24 cellular contexts compared by ENCODE assay signal in genomic region chr10:35561670-35562069, GRCh38. TPM values are rescaled to one million over a fixed set of nuclear protein-coding genes. Genes with fewer than 3 reads are reported as not detected.
A peak's percentile ranks its signal among the peaks of the same experiment; 100 is the strongest.
DNase-seq lines count a peak whose midpoint lies in the region; ATAC-seq, FAIRE-seq and TF ChIP-seq lines count a peak whose summit lies in the region.
"Had no signal": no experiment of that assay in that cellular context is flagged by ENCODE, and none has a peak within 500 bp of the region (broad histone marks: within the 10 kb centered on the region; RNA-seq: fewer than 3 reads in every experiment).

No MANE protein-coding gene starts in this region.

- H3K4me3 Mint-ChIP-seq in natural killer cell treated with Interleukin-12 subunit alpha and Interleukin-12 subunit beta and Interleukin-15 and Interleukin-18, amount 100 ng/mL, for 72 hours, result no peak overlapping the region
- H3K4me3 Mint-ChIP-seq: activated CD8-positive, alpha-beta T cell treated with anti-CD3 and anti-CD28 coated beads for 36 hours; CD8-positive, alpha-beta memory T cell; central memory CD8-positive, alpha-beta T cell had no signal

- H3K27me3 ChIP-seq in bronchial epithelial cell (ENCODE audit: control insufficient read depth, insufficient read depth, low read length) (no peaks in the 10 kb centered on the region), right atrium auricular region (no peaks in the 10 kb centered on the region), adrenal gland (no peaks in the 10 kb centered on the region)
- H3K27me3 ChIP-seq: spleen had no signal

- no peak for TF ChIP-seq POLR2A in adrenal gland (IDR thresholded peaks at IDR 0.05)

- H3K27ac ChIP-seq in right atrium auricular region, result peak overlapping the region; percentile 15 to 39
- no peak overlapping the region for H3K27ac ChIP-seq in adrenal gland
- H3K27ac ChIP-seq: lower lobe of right lung had no signal

- H3K4me3 ChIP-seq in bronchial epithelial cell (ENCODE audit: low read depth, low read length) (no peak overlapping the region), right atrium auricular region (no peak overlapping the region), adrenal gland (no peak overlapping the region)
- H3K4me3 ChIP-seq: HAP-1, lower lobe of right lung, spleen had no signal

- ATAC-seq in HG02938 (IDR thresholded peaks at IDR 0.05; ENCODE audit: unreplicated experiment), result no peak
- no peak for ATAC-seq in natural killer cell treated with Interleukin-12 subunit alpha and Interleukin-12 subunit beta and Interleukin-15 and Interleukin-18, amount 100 ng/mL, for 72 hours
- ATAC-seq: activated CD8-positive, alpha-beta T cell treated with anti-CD3 and anti-CD28 coated beads for 36 hours; lower lobe of right lung had no signal

- no peak overlapping the region for H3K27ac Mint-ChIP-seq in natural killer cell treated with Interleukin-12 subunit alpha and Interleukin-12 subunit beta and Interleukin-15 and Interleukin-18, amount 100 ng/mL, for 72 hours
- H3K27ac Mint-ChIP-seq: activated CD8-positive, alpha-beta T cell treated with anti-CD3 and anti-CD28 coated beads for 36 hours had no signal

- peaks cover 0 to 52% of the 10 kb centered on the region in 2 donors for H3K4me1 ChIP-seq in right atrium auricular region
- peaks cover 4 to 16% of the 10 kb centered on the region in 2 donors for H3K4me1 ChIP-seq in adrenal gland (replicated peaks in 1 of 2)
- H3K4me1 ChIP-seq: HAP-1 had no signal

- H3K4me1 Mint-ChIP-seq in natural killer cell treated with Interleukin-12 subunit alpha and Interleukin-12 subunit beta and Interleukin-15 and Interleukin-18, amount 100 ng/mL, for 72 hours (ENCODE audit: low read depth in 2 of 2), result peaks cover 4 to 9% of the 10 kb centered on the region in 2 donors

- FAIRE-seq in bronchial epithelial cell (lab: Jason Lieb, UNC), result peak; percentile 47
- FAIRE-seq: GM12892 had no signal

- no peaks in the 10 kb centered on the region for H3K9me3 Mint-ChIP-seq in natural killer cell treated with Interleukin-12 subunit alpha and Interleukin-12 subunit beta and Interleukin-15 and Interleukin-18, amount 100 ng/mL, for 72 hours
- H3K9me3 Mint-ChIP-seq: activated CD8-positive, alpha-beta T cell treated with anti-CD3 and anti-CD28 coated beads for 36 hours; CD8-positive, alpha-beta memory T cell; central memory CD8-positive, alpha-beta T cell had no signal

- H3K27me3 Mint-ChIP-seq in natural killer cell treated with Interleukin-12 subunit alpha and Interleukin-12 subunit beta and Interleukin-15 and Interleukin-18, amount 100 ng/mL, for 72 hours, result no peaks in the 10 kb centered on the region
- H3K27me3 Mint-ChIP-seq: activated CD8-positive, alpha-beta T cell treated with anti-CD3 and anti-CD28 coated beads for 36 hours; CD8-positive, alpha-beta memory T cell; central memory CD8-positive, alpha-beta T cell; progenitor cell of endocrine pancreas had no signal

- H3K9me3 ChIP-seq in right atrium auricular region (no peaks in the 10 kb centered on the region), adrenal gland (replicated peaks in 1 of 3) (no peaks in the 10 kb centered on the region)
- H3K9me3 ChIP-seq: HAP-1, lower lobe of right lung, spleen had no signal

- DNase-seq in C1 segment of cervical spinal cord (lab: John Stamatoyannopoulos, UW) (peak in 8 of 14 donors; percentile 13 to 43 (median 33)), bronchial epithelial cell (ENCODE audit: low read depth) (no peak), right atrium auricular region (ENCODE audit: low spot score) (no peak), pons (ENCODE audit: low spot score) (peak; percentile 80), NCI-H345 (lab: John Stamatoyannopoulos, UW) (no peak), adrenal gland (no peak)
- no peak for DNase-seq in natural killer cell treated with Interleukin-12 subunit alpha and Interleukin-12 subunit beta and Interleukin-15 and Interleukin-18, amount 100 ng/mL, for 72 hours (ENCODE audit: low spot score)
- DNase-seq: activated CD8-positive, alpha-beta T cell treated with anti-CD3 and anti-CD28 coated beads for 36 hours; CD8-positive, alpha-beta memory T cell; DMS79; effector CD8-positive, alpha-beta T cell; Karpas-422; lower lobe of right lung; NCI-H1092; NCI-H2081; spleen; SW 1271 had no signal

- peaks cover 4% of the 10 kb centered on the region for H3K36me3 ChIP-seq in bronchial epithelial cell (ENCODE audit: control insufficient read depth, insufficient read depth, low read length)
- no peaks in the 10 kb centered on the region for H3K36me3 ChIP-seq in right atrium auricular region
- peaks cover 0 to 7% of the 10 kb centered on the region in 2 donors for H3K36me3 ChIP-seq in adrenal gland (replicated peaks in 1 of 2)
- H3K36me3 ChIP-seq: HAP-1 had no signal

- 93 to 97% (median 94%) methylated on average over 5 of the region's 5 CpGs for WGBS in adrenal gland, 4 donors

- intact Hi-C loops in adrenal gland (cut with DNase I), result loop anchor here in 1 of 2 donors (10.0 kb wide), 1 partner anchor 447 kb away; no protein-coding TSS in a partner anchor

- H3K36me3 Mint-ChIP-seq in natural killer cell treated with Interleukin-12 subunit alpha and Interleukin-12 subunit beta and Interleukin-15 and Interleukin-18, amount 100 ng/mL, for 72 hours, result no peaks in the 10 kb centered on the region

- TF ChIP-seq CTCF in bronchial epithelial cell (IDR thresholded peaks at IDR 0.05; ENCODE audit: insufficient read depth, low read length, severe bottlenecking) (no peak), right atrium auricular region (IDR thresholded peaks at IDR 0.05) (no peak), adrenal gland (IDR thresholded peaks at IDR 0.05) (no peak)

RNA-seq across cellular contexts. Expression of gene GJD4, which starts 43.5 kb away (rescaled TPM):
- total RNA-seq in bronchial epithelial cell (not detected in 2 replicates), right atrium auricular region (not detected), adrenal gland (not detected)
- total RNA-seq in natural killer cell treated with Interleukin-12 subunit alpha and Interleukin-12 subunit beta and Interleukin-15 and Interleukin-18, amount 100 ng/mL, for 72 hours, result not detected
- not detected for polyA plus RNA-seq in adrenal gland
- total RNA-seq: activated CD8-positive, alpha-beta T cell treated with anti-CD3 and anti-CD28 coated beads for 36 hours; CD8-positive, alpha-beta memory T cell; HT1080; lower lobe of right lung; NCI-H460; spleen had no signal
- polyA plus RNA-seq: CD8-positive, alpha-beta memory T cell had no signal

Comparison
In these comparisons a context has a peak if more than half of its experiments do, and no peak if none do; other contexts are left out.
1. DNase-seq: peak in C1 segment of cervical spinal cord (8 of 14) and pons (single experiment); none in bronchial epithelial cell (single experiment), right atrium auricular region (single experiment), NCI-H345 (single experiment), natural killer cell treated with Interleukin-12 subunit alpha and Interleukin-12 subunit beta and Interleukin-15 and Interleukin-18, amount 100 ng/mL, for 72 hours (single experiment) and adrenal gland (0 of 7).
2. H3K27ac ChIP-seq: peak in right atrium auricular region (2 of 2); none in adrenal gland (0 of 5).